ENCODE assay signal across 21 cellular contexts in the genomic region with DNA sequence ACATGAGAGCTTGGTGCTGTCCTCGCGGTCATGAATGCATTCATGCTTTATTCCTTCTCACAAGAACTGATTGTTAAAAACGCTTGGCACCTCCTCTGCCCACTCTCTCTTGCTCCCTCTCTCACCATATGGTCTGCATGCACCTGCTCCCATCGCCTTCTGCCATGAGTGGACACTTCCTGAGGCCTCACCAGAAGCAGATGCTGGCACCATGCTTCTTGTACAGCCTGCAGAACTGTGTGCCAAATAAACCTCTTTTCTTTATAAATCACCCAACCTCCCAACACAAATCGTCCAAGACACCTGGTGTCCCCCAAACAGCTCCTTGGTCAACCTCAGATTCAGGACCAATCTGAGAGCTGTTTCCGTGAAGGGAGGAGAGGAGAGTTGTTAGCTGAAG.
"Had no signal": no experiment of that assay in that cellular context is flagged by ENCODE, and none has a peak within 500 bp of the region (broad histone marks: within the 10 kb centered on the region; RNA-seq: fewer than 3 reads in every experiment).

No MANE protein-coding gene starts in this region.

- H3K4me1 ChIP-seq: left ventricle myocardium inferior, right atrium auricular region, thyroid gland, uterus had no signal

- H3K36me3 Mint-ChIP-seq: stimulated activated effector memory CD8-positive, alpha-beta T cell treated with anti-CD3 and anti-CD28 coated beads, Interleukin-12 subunit alpha, Interleukin-12 subunit beta, amount 100 ng/mL, for 72 hours; type B pancreatic cell had no signal

- ATAC-seq: left cardiac atrium; lower lobe of right lung; natural killer cell treated with Interleukin-12 subunit alpha and Interleukin-12 subunit beta and Interleukin-15 and Interleukin-18, amount 100 ng/mL, for 72 hours; stimulated activated effector memory CD8-positive, alpha-beta T cell treated with anti-CD3 and anti-CD28 coated beads, Interleukin-12 subunit alpha, Interleukin-12 subunit beta, amount 100 ng/mL, for 72 hours; stimulated activated naive CD8-positive, alpha-beta T cell treated with anti-CD3 and anti-CD28 coated beads, Interleukin-15, Interleukin-2, amounts not matched to agents 100 U/mL and 50 U/mL, for 24 hours had no signal

- H3K27ac ChIP-seq: dorsolateral prefrontal cortex, hepatocyte, left ventricle myocardium inferior, lower lobe of right lung, right atrium auricular region, suprapubic skin, thyroid gland, uterus had no signal

- H3K36me3 ChIP-seq: left ventricle myocardium inferior, lower lobe of right lung, right atrium auricular region, suprapubic skin, thyroid gland, uterus had no signal

- H3K27me3 ChIP-seq: hepatocyte, right atrium auricular region, thyroid gland, uterus had no signal

- H3K9me3 ChIP-seq: suprapubic skin, thyroid gland had no signal

- H3K4me2 ChIP-seq: hepatocyte, smooth muscle cell had no signal

- H3K4me3 ChIP-seq: dorsolateral prefrontal cortex, hepatocyte, left ventricle myocardium inferior, lower lobe of right lung, right atrium auricular region, smooth muscle cell, suprapubic skin, thyroid gland, uterus had no signal

- DNase-seq: cortex of kidney; effector CD8-positive, alpha-beta T cell; foreskin melanocyte; left cardiac atrium; left ventricle myocardium inferior; lower lobe of right lung; midbrain; stimulated activated CD4-positive, alpha-beta T cell treated with anti-CD3 and anti-CD28 coated beads, Interleukin-4, amount 100 ng/mL, for 1 hour; stimulated activated CD8-positive, alpha-beta memory T cell treated with anti-CD3 and anti-CD28 coated beads, Interleukin-4, amount 100 ng/mL, for 48 hours; stimulated activated naive CD8-positive, alpha-beta T cell treated with anti-CD3 and anti-CD28 coated beads, Interleukin-15, Interleukin-2, amounts not matched to agents 100 U/mL and 50 U/mL, for 24 hours; thyroid gland had no signal

- H3K4me3 Mint-ChIP-seq: memory B cell; natural killer cell treated with Interleukin-12 subunit alpha and Interleukin-12 subunit beta and Interleukin-15 and Interleukin-18, amount 100 ng/mL, for 72 hours; stimulated activated effector memory CD8-positive, alpha-beta T cell treated with anti-CD3 and anti-CD28 coated beads, Interleukin-12 subunit alpha, Interleukin-12 subunit beta, amount 100 ng/mL, for 72 hours; type B pancreatic cell had no signal

- H3K27ac Mint-ChIP-seq: memory B cell; natural killer cell treated with Interleukin-12 subunit alpha and Interleukin-12 subunit beta and Interleukin-15 and Interleukin-18, amount 100 ng/mL, for 72 hours; stimulated activated effector memory CD8-positive, alpha-beta T cell treated with anti-CD3 and anti-CD28 coated beads, Interleukin-12 subunit alpha, Interleukin-12 subunit beta, amount 100 ng/mL, for 72 hours; type B pancreatic cell had no signal
